Comparison of ENCODE assay signal across 9 cellular contexts in genomic region chr2:189751080-189751658, GRCh38. TPM values are rescaled to one million over a fixed set of nuclear protein-coding genes. Genes with fewer than 3 reads are reported as not detected.
DNase-seq lines count a peak whose midpoint lies in the region; ATAC-seq and TF ChIP-seq lines count a peak whose summit lies in the region.
"Had no signal": no experiment of that assay in that cellular context is flagged by ENCODE, and none has a peak within 500 bp of the region (broad histone marks: within the 10 kb centered on the region; RNA-seq: fewer than 3 reads in every experiment).

No MANE protein-coding gene starts in this region.

- H3K9me3 ChIP-seq in DOHH2 (ENCODE audit: control insufficient read depth, insufficient read depth, low read length) (no peaks in the 10 kb centered on the region), right lobe of liver (no peaks in the 10 kb centered on the region), tibial artery (no peaks in the 10 kb centered on the region)

- in situ Hi-C loops in ACHN (cut with HindIII; ENCODE audit: low pct_ligation_motif_present, low pct_unique_long_range_greater_than_20kb, low sequenced_read_pairs) = no loop called here
- in situ Hi-C loops in brain microvascular endothelial cell (cut with HindIII; ENCODE audit: low pct_ligation_motif_present, low sequenced_read_pairs) = no loop called here

- 81% methylated on average over 10 of the region's 10 CpGs for WGBS in right lobe of liver (ENCODE audit: insufficient coverage, low coverage, low lambda C conversion rate, missing lambda C conversion rate)

- no peak overlapping the region for H3K27ac ChIP-seq in DOHH2 (ENCODE audit: low read depth, low read length)
- no peak overlapping the region for H3K27ac ChIP-seq in brain microvascular endothelial cell
- H3K27ac ChIP-seq in right lobe of liver = no peak overlapping the region
- no peak overlapping the region for H3K27ac ChIP-seq in tibial artery

- H3K4me3 ChIP-seq in DOHH2 (ENCODE audit: low read length) (no peak overlapping the region), brain microvascular endothelial cell (ENCODE audit: low read depth, low read length) (no peak overlapping the region), right lobe of liver (no peak overlapping the region), tibial artery (no peak overlapping the region)

- H3K9me2 ChIP-seq in DOHH2 (replicated peaks; ENCODE audit: control insufficient read depth, low read length) = no peaks in the 10 kb centered on the region

- peaks cover 8% of the 10 kb centered on the region for H3K36me3 ChIP-seq in DOHH2 (ENCODE audit: control insufficient read depth, low read length)
- H3K36me3 ChIP-seq in brain microvascular endothelial cell (replicated peaks) = peaks cover 2% of the 10 kb centered on the region
- peaks cover 0 to 15% (median 3%) of the 10 kb centered on the region in 4 donors for H3K36me3 ChIP-seq in right lobe of liver
- peaks cover 35 to 66% (median 51%) of the 10 kb centered on the region in 3 donors for H3K36me3 ChIP-seq in tibial artery

- DNase-seq in ACHN (peak; percentile 69), RPMI8226 (peak; percentile 51), brain microvascular endothelial cell (peak; percentile 47), right lobe of liver (no peak), tibial artery (no peak)

- no peaks in the 10 kb centered on the region for H3K79me2 ChIP-seq in DOHH2 (ENCODE audit: control insufficient read depth, low read length)

- no peak overlapping the region for H3K4me2 ChIP-seq in DOHH2 (ENCODE audit: low read length)

- TF ChIP-seq CTCF in DOHH2 (IDR thresholded peaks at IDR 0.05; ENCODE audit: low read depth, low read length, poor library complexity, severe bottlenecking) (peak; percentile 79), brain microvascular endothelial cell (IDR thresholded peaks at IDR 0.05; ENCODE audit: low read depth, low read length, missing control alignments) (peak; percentile 79), right lobe of liver (IDR thresholded peaks at IDR 0.05) (peak; percentile 49 to 67 (median 62)), tibial artery (IDR thresholded peaks at IDR 0.05) (peak; percentile 30 to 42)

- H3K4me1 ChIP-seq in DOHH2 (ENCODE audit: control insufficient read depth, low read length) = no peaks in the 10 kb centered on the region
- H3K4me1 ChIP-seq in right lobe of liver = no peaks in the 10 kb centered on the region
- H3K4me1 ChIP-seq in tibial artery = no peaks in the 10 kb centered on the region

- intact Hi-C loops in right lobe of liver (cut with DNase I) (no loop called here), tibial artery (cut with DNase I; ENCODE audit: low total_unique reads) (no loop called here)

- H3F3A ChIP-seq in DOHH2 (ENCODE audit: control insufficient read depth, insufficient read depth) = no peaks in the 10 kb centered on the region

- ATAC-seq in HG03045 (IDR thresholded peaks at IDR 0.05; ENCODE audit: unreplicated experiment) (peak; percentile 43), right lobe of liver (peak; percentile 77 to 86 (median 84)), GM21526 (IDR thresholded peaks at IDR 0.05; ENCODE audit: low FRiP score, unreplicated experiment) (no peak)
- ATAC-seq: right cardiac atrium had no signal

- no peaks in the 10 kb centered on the region for H4K20me1 ChIP-seq in DOHH2 (ENCODE audit: control insufficient read depth, insufficient read depth, low read depth, low read length)

- H3K27me3 ChIP-seq in DOHH2 (ENCODE audit: control insufficient read depth, low read length) (no peaks in the 10 kb centered on the region), brain microvascular endothelial cell (replicated peaks) (no peaks in the 10 kb centered on the region), right lobe of liver (no peaks in the 10 kb centered on the region), tibial artery (no peaks in the 10 kb centered on the region)

- TF ChIP-seq POLR2A in right lobe of liver (IDR thresholded peaks at IDR 0.05) = no peak

RNA-seq across cellular contexts. Expression of gene OSGEPL1, which starts 11.4 kb away (rescaled TPM):
- 1 to 10 TPM; 2.6 to 6.1 (median 4.3) TPM for total RNA-seq in right lobe of liver

RNA-seq across cellular contexts. Expression of gene ORMDL1, which starts 33.0 kb away (rescaled TPM):
- 10 to 100 TPM; 19.1 to 46.1 (median 28.7) TPM for total RNA-seq in right lobe of liver

RNA-seq across cellular contexts. Expression of gene PMS1, which starts 33.1 kb away (rescaled TPM):
- total RNA-seq in right lobe of liver = 1 to 10 TPM; 8.1 to 9.5 (median 8.4) TPM

Comparison
In these comparisons a context has a peak if more than half of its experiments do, and no peak if none do; other contexts are left out.
1. DNase-seq: peak in ACHN (single experiment), RPMI8226 (single experiment) and brain microvascular endothelial cell (single experiment); none in right lobe of liver (0 of 3) and tibial artery (0 of 2).
2. Peak in every context shown above with its lines, with median percentiles within 50 percentile points of each other: CTCF ChIP-seq.